Comparison of ENCODE assay signal across 1 cellular context in the genomic region with DNA sequence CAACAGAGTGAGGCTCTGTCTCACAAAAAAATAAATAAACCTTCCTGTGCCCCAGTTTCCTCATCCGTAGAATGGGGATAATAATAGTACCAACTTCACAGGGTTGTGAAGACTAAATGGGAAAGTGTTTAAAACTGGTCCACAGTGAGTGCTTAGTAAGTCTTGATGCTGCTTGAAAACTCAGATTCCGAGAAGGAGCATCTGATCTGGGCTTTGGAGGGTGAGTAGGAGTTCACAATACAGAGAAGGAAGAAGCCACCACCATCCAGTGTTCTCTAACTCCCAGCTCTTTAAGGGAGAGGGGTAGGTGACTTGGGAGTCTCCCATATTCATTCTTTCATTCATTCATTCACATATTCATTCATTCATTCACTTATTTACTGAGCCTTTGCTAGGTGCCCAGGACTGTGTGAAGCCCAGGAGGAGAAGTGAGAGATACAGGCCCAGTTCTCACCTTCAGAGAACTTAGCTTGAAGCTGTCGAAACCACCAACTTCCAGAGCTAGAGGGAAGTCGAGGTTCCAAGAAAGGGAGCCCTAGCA.
TF ChIP-seq lines count a peak whose summit lies in the region.

No MANE protein-coding gene starts in this region.

TF ChIP-seq in IMR-90, 13 proteins besides CTCF, POLR2A, EP300 and RAD21:
- no peak for TF ChIP-seq NFE2L2 (IDR thresholded peaks at IDR 0.05; ENCODE audit: low read depth, low read length)
- no peak for TF ChIP-seq BHLHE40 (IDR thresholded peaks at IDR 0.05; ENCODE audit: low read depth, low read length)
- TF ChIP-seq SMC3 (IDR thresholded peaks at IDR 0.05; ENCODE audit: low read depth, low read length) = no peak
- no peak for TF ChIP-seq MAZ (IDR thresholded peaks at IDR 0.05; ENCODE audit: borderline replicate concordance, low read depth, low read length)
- TF ChIP-seq FOS (IDR thresholded peaks at IDR 0.05; ENCODE audit: low read depth, low read length) = no peak
- no peak for TF ChIP-seq CEBPB (IDR thresholded peaks at IDR 0.05; ENCODE audit: low read depth, low read length)
- no peak for TF ChIP-seq MAFK (IDR thresholded peaks at IDR 0.05; ENCODE audit: low read depth, low read length)
- TF ChIP-seq RCOR1 (IDR thresholded peaks at IDR 0.05; ENCODE audit: insufficient replicate concordance, low read length) = no peak
- TF ChIP-seq RFX5 (IDR thresholded peaks at IDR 0.05; ENCODE audit: low read depth, low read length) = no peak
- no peak for TF ChIP-seq MXI1 (IDR thresholded peaks at IDR 0.05; ENCODE audit: borderline replicate concordance, low read depth, low read length)
- TF ChIP-seq, protein P1, sequence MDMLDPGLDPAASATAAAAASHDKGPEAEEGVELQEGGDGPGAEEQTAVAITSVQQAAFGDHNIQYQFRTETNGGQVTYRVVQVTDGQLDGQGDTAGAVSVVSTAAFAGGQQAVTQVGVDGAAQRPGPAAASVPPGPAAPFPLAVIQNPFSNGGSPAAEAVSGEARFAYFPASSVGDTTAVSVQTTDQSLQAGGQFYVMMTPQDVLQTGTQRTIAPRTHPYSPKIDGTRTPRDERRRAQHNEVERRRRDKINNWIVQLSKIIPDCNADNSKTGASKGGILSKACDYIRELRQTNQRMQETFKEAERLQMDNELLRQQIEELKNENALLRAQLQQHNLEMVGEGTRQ (IDR thresholded peaks at IDR 0.05; ENCODE audit: low read depth, low read length) = no peak
- TF ChIP-seq, protein P2, sequence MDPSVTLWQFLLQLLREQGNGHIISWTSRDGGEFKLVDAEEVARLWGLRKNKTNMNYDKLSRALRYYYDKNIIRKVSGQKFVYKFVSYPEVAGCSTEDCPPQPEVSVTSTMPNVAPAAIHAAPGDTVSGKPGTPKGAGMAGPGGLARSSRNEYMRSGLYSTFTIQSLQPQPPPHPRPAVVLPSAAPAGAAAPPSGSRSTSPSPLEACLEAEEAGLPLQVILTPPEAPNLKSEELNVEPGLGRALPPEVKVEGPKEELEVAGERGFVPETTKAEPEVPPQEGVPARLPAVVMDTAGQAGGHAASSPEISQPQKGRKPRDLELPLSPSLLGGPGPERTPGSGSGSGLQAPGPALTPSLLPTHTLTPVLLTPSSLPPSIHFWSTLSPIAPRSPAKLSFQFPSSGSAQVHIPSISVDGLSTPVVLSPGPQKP (IDR thresholded peaks at IDR 0.05; ENCODE audit: borderline replicate concordance, low read depth, low read length) = no peak
- no peak for TF ChIP-seq CHD1 (IDR thresholded peaks at IDR 0.05; ENCODE audit: low read depth, low read length)
